Comparison of ENCODE assay signal across 19 cellular contexts in genomic region chr2:54897420-54898310, GRCh38.
DNase-seq lines count a peak whose midpoint lies in the region; ATAC-seq lines count a peak whose summit lies in the region.
"Had no signal": no experiment of that assay in that cellular context is flagged by ENCODE, and none has a peak within 500 bp of the region (broad histone marks: within the 10 kb centered on the region; RNA-seq: fewer than 3 reads in every experiment).

No MANE protein-coding gene starts in this region.

- H3K36me3 Mint-ChIP-seq in T-cell: no peaks in the 10 kb centered on the region
- H3K36me3 Mint-ChIP-seq in activated naive CD8-positive, alpha-beta T cell treated with anti-CD3 and anti-CD28 coated beads for 36 hours: no peaks in the 10 kb centered on the region
- H3K36me3 Mint-ChIP-seq: activated CD8-positive, alpha-beta memory T cell treated with anti-CD3 and anti-CD28 coated beads, Interleukin-2, amount 10 ng/mL, durations not matched to agents 7 days and 5 days had no signal

- peak overlapping the region; percentile 79 to 87 for H3K27ac Mint-ChIP-seq in T-cell
- H3K27ac Mint-ChIP-seq in activated naive CD8-positive, alpha-beta T cell treated with anti-CD3 and anti-CD28 coated beads for 36 hours: peak overlapping the region; percentile 17
- H3K27ac Mint-ChIP-seq: activated CD8-positive, alpha-beta memory T cell treated with anti-CD3 and anti-CD28 coated beads, Interleukin-2, amount 10 ng/mL, durations not matched to agents 7 days and 5 days had no signal

- peaks cover 0 to 4% (median 0%) of the 10 kb centered on the region in 3 donors for H3K9me3 Mint-ChIP-seq in T-cell
- no peaks in the 10 kb centered on the region for H3K9me3 Mint-ChIP-seq in activated naive CD8-positive, alpha-beta T cell treated with anti-CD3 and anti-CD28 coated beads for 36 hours

- H3K4me1 Mint-ChIP-seq in T-cell: peaks cover 20 to 24% (median 21%) of the 10 kb centered on the region in 3 donors
- H3K4me1 Mint-ChIP-seq in activated naive CD8-positive, alpha-beta T cell treated with anti-CD3 and anti-CD28 coated beads for 36 hours: peaks cover 7% of the 10 kb centered on the region

- no peaks in the 10 kb centered on the region for H3K27me3 ChIP-seq in thymus (ENCODE audit: control insufficient read depth, insufficient read depth)
- H3K27me3 ChIP-seq: gastrocnemius medialis, stomach, uterus had no signal

- H3K4me1 ChIP-seq in thymus (ENCODE audit: control insufficient read depth, insufficient read depth, low read length): peaks cover 35% of the 10 kb centered on the region
- H3K4me1 ChIP-seq: left ventricle myocardium inferior, uterus had no signal

- H3K27me3 Mint-ChIP-seq in T-cell: no peaks in the 10 kb centered on the region
- H3K27me3 Mint-ChIP-seq in activated naive CD8-positive, alpha-beta T cell treated with anti-CD3 and anti-CD28 coated beads for 36 hours: no peaks in the 10 kb centered on the region
- H3K27me3 Mint-ChIP-seq: activated CD8-positive, alpha-beta memory T cell treated with anti-CD3 and anti-CD28 coated beads, Interleukin-2, amount 10 ng/mL, durations not matched to agents 7 days and 5 days had no signal

- peak overlapping the region; percentile 23 for H3K4me3 ChIP-seq in thymus (ENCODE audit: low read length)
- H3K4me3 ChIP-seq: gastrocnemius medialis, left ventricle myocardium inferior, stomach, uterus had no signal

- CTCF ChIA-PET in T-cell (lab: Charles Lee): interaction anchor here (0.6 to 4.0 kb wide), 6 partner anchors 8 to 277 kb away, joined by 3 to 32 read pairs (median 4); no protein-coding TSS in a partner anchor

- POLR2A ChIA-PET in T-cell (lab: Charles Lee): no interaction called here

- no peaks in the 10 kb centered on the region for H3K9me3 ChIP-seq in thymus (ENCODE audit: control insufficient read depth)
- H3K9me3 ChIP-seq: gastrocnemius medialis, uterus had no signal

- WGBS in thymus: 51% methylated on average over 11 of the region's 11 CpGs

- peak; percentile 5 for DNase-seq in stimulated activated CD4-positive, alpha-beta T cell treated with anti-CD3 and anti-CD28 coated beads, Interleukin-15, amount 100 ng/mL, for 24 hours
- DNase-seq in stimulated activated CD4-positive, alpha-beta T cell treated with anti-CD3 and anti-CD28 coated beads, Interleukin-12 subunit alpha, Interleukin-12 subunit beta, amount 100 ng/mL, for 4 hours: no peak
- DNase-seq in T-cell: peak in 26 of 34 experiments; percentile 7 to 44 (median 18)
- no peak for DNase-seq in activated naive CD8-positive, alpha-beta T cell treated with anti-CD3 and anti-CD28 coated beads for 36 hours
- no peak for DNase-seq in NAMALWA (ENCODE audit: low spot score)
- no peak for DNase-seq in NCI-H69 (lab: John Stamatoyannopoulos, UW)
- no peak for DNase-seq in SIG-M5 treated with dmso at 0.1 percent for 504 hours (lab: John Stamatoyannopoulos, UW; ENCODE audit: unreplicated experiment)
- DNase-seq: activated CD8-positive, alpha-beta memory T cell treated with anti-CD3 and anti-CD28 coated beads, Interleukin-2, amount 10 ng/mL, durations not matched to agents 7 days and 5 days; AML-193; amygdala; DMS53; gastrocnemius medialis; KG1; left ventricle myocardium inferior; NCI-H1436; NCI-H446; stomach; uterus had no signal

- H3K4me3 Mint-ChIP-seq in T-cell: peak overlapping the region; percentile 43 to 55 (median 50)
- H3K4me3 Mint-ChIP-seq in activated naive CD8-positive, alpha-beta T cell treated with anti-CD3 and anti-CD28 coated beads for 36 hours: peak overlapping the region; percentile 0
- H3K4me3 Mint-ChIP-seq: activated CD8-positive, alpha-beta memory T cell treated with anti-CD3 and anti-CD28 coated beads, Interleukin-2, amount 10 ng/mL, durations not matched to agents 7 days and 5 days had no signal

- no peaks in the 10 kb centered on the region for H3K36me3 ChIP-seq in thymus (ENCODE audit: control insufficient read depth, insufficient read depth)
- H3K36me3 ChIP-seq: gastrocnemius medialis, stomach, uterus had no signal

- peak overlapping the region; percentile 93 for H3K27ac ChIP-seq in thymus (ENCODE audit: low read depth)
- H3K27ac ChIP-seq: gastrocnemius medialis, left ventricle myocardium inferior, stomach, uterus had no signal

- peak; percentile 62 to 84 (median 80) for ATAC-seq in T-cell (replicated peaks in 1 of 4)
- ATAC-seq: activated CD8-positive, alpha-beta memory T cell treated with anti-CD3 and anti-CD28 coated beads, Interleukin-2, amount 10 ng/mL, durations not matched to agents 7 days and 5 days; gastrocnemius medialis had no signal

Comparison
In these comparisons a context has a peak if more than half of its experiments do, and no peak if none do; other contexts are left out.
1. DNase-seq: peak in stimulated activated CD4-positive, alpha-beta T cell treated with anti-CD3 and anti-CD28 coated beads, Interleukin-15, amount 100 ng/mL, for 24 hours (single experiment) and T-cell (26 of 34); none in stimulated activated CD4-positive, alpha-beta T cell treated with anti-CD3 and anti-CD28 coated beads, Interleukin-12 subunit alpha, Interleukin-12 subunit beta, amount 100 ng/mL, for 4 hours (single experiment), activated naive CD8-positive, alpha-beta T cell treated with anti-CD3 and anti-CD28 coated beads for 36 hours (single experiment), NAMALWA (single experiment), NCI-H69 (single experiment) and SIG-M5 treated with dmso at 0.1 percent for 504 hours (single experiment).